ENCODE assay signal across 8 cellular contexts in the genomic region with DNA sequence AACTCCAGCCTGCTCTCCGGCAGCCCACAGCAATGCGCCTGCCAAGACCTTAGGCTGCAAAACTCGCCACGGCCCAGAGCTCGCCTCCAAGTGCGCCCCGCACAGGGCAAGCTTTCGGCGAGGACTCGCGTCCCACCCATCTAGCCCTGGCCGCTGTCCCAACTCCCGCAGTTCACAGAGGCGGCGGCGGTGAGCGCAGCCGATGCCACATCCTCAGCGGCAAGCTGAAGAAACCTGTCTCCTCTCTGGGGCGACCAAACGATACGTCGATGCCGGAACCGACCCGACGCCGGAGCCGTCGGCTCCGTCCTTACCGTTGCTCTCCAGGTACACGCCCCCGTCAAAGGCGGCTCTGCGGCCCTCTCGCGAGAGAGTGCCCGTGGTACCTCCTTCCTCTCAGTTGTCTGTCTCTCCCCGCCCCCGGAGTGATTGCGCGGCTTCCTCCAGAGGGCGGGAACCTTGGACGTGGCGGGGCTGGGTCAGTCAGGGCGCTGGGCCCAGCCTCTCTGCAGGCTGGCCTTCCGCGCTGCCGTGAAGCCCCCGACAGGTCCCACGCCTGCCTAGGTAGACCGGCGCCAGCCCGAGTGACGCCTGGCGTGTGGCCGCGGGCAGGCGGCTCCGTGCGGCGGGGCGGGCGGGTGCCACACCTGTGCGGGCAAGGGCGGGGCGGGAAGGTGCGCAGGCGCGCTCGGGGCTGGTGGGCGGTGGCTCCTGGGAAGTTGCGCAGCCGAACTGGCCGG. TPM values are rescaled to one million over a fixed set of nuclear protein-coding genes. Genes with fewer than 3 reads are reported as not detected.
DNase-seq lines count a peak whose midpoint lies in the region; ATAC-seq and TF ChIP-seq lines count a peak whose summit lies in the region.

No MANE protein-coding gene starts in this region.

- WGBS in prostate gland: under 1% methylated on average over 66 of the region's 76 CpGs
- WGBS in urinary bladder: under 1% methylated on average over 76 of the region's 76 CpGs

- intact Hi-C loops in left ventricle myocardium superior (cut with micrococcal nuclease) (loop anchor here (10.0 kb wide), 1 partner anchor 51 kb away; no protein-coding TSS in a partner anchor), prostate gland (cut with DNase I) (loop anchor here (5.0 kb wide), 2 partner anchors 104 to 151 kb away; a partner anchor contains a TSS)

- no peaks in the 10 kb centered on the region for H3K36me3 ChIP-seq in prostate gland
- no peaks in the 10 kb centered on the region for H3K36me3 ChIP-seq in urinary bladder (ENCODE audit: insufficient read depth)

- DNase-seq in NCI-H1694 (lab: John Stamatoyannopoulos, UW) (peak; percentile 80), left ventricle myocardium superior (peak; percentile 98), prostate gland (ENCODE audit: low spot score) (peak; percentile 97)

- H3K4me1 Mint-ChIP-seq in T-helper 1 cell treated with Interleukin-12 subunit alpha and Interleukin-12 subunit beta and Interleukin-4 antibody, amounts not matched to agents 30 μg/mL and 1 μg/mL, for 36 hours (ENCODE audit: low read depth): peaks cover 41% of the 10 kb centered on the region

- TF ChIP-seq CTCF in prostate gland (IDR thresholded peaks at IDR 0.05): peak in 1 of 4 experiments; percentile 32

- peak overlapping the region; percentile 100 for H3K27ac Mint-ChIP-seq in T-helper 1 cell treated with Interleukin-12 subunit alpha and Interleukin-12 subunit beta and Interleukin-4 antibody, amounts not matched to agents 30 μg/mL and 1 μg/mL, for 36 hours

- H3K9me3 ChIP-seq in prostate gland: no peaks in the 10 kb centered on the region

- H3K4me3 ChIP-seq in prostate gland: peak overlapping the region; percentile 64 to 81
- H3K4me3 ChIP-seq in urinary bladder (ENCODE audit: low read depth, low read length): peak overlapping the region; percentile 65

- H3K27me3 Mint-ChIP-seq in T-helper 1 cell treated with Interleukin-12 subunit alpha and Interleukin-12 subunit beta and Interleukin-4 antibody, amounts not matched to agents 30 μg/mL and 1 μg/mL, for 36 hours (ENCODE audit: low read depth): no peaks in the 10 kb centered on the region

- H3K4me1 ChIP-seq in prostate gland (replicated peaks) (peaks cover 4% of the 10 kb centered on the region), urinary bladder (ENCODE audit: insufficient read depth) (no peaks in the 10 kb centered on the region)

- ATAC-seq in GM18499 (IDR thresholded peaks at IDR 0.05; ENCODE audit: insufficient read depth, unreplicated experiment): peak; percentile 85
- ATAC-seq in HG02938 (IDR thresholded peaks at IDR 0.05; ENCODE audit: unreplicated experiment): peak; percentile 84
- peak; percentile 98 for ATAC-seq in left ventricle myocardium superior

- H3K27ac ChIP-seq in angular gyrus (ENCODE audit: low read depth, low read length): peak overlapping the region; percentile 83
- peak overlapping the region; percentile 97 to 98 for H3K27ac ChIP-seq in prostate gland
- peak overlapping the region; percentile 97 for H3K27ac ChIP-seq in urinary bladder (ENCODE audit: low read depth)

- no peaks in the 10 kb centered on the region for H3K27me3 ChIP-seq in prostate gland (replicated peaks; ENCODE audit: insufficient read depth)

- peaks cover 7% of the 10 kb centered on the region for H3K36me3 Mint-ChIP-seq in T-helper 1 cell treated with Interleukin-12 subunit alpha and Interleukin-12 subunit beta and Interleukin-4 antibody, amounts not matched to agents 30 μg/mL and 1 μg/mL, for 36 hours (ENCODE audit: low read depth)

- no peaks in the 10 kb centered on the region for H3K9me3 Mint-ChIP-seq in T-helper 1 cell treated with Interleukin-12 subunit alpha and Interleukin-12 subunit beta and Interleukin-4 antibody, amounts not matched to agents 30 μg/mL and 1 μg/mL, for 36 hours

- TF ChIP-seq POLR2A in prostate gland (IDR thresholded peaks at IDR 0.05): peak; percentile 89

- peak overlapping the region; percentile 98 for H3K4me3 Mint-ChIP-seq in T-helper 1 cell treated with Interleukin-12 subunit alpha and Interleukin-12 subunit beta and Interleukin-4 antibody, amounts not matched to agents 30 μg/mL and 1 μg/mL, for 36 hours

RNA-seq across cellular contexts. Expression of a gene that starts 0.4 kb away (rescaled TPM):
- total RNA-seq in left ventricle myocardium superior: 6.3 TPM
- 10 to 100 TPM in 1 of 2 donors, 1 to 10 TPM in 1; 6.2 to 12.0 TPM for total RNA-seq in prostate gland
- 46.7 TPM for total RNA-seq in urinary bladder
- 7.7 TPM for polyA plus RNA-seq in urinary bladder

Comparison
In these comparisons a context has a peak if more than half of its experiments do, and no peak if none do; other contexts are left out.
1. Peak in every context shown above with its lines: DNase-seq, ATAC-seq, H3K4me3 ChIP-seq and H3K27ac ChIP-seq.